Comparison of ENCODE assay signal across 29 cellular contexts in genomic region chr1:17314491-17314971, GRCh38. TPM values are rescaled to one million over a fixed set of nuclear protein-coding genes. Genes with fewer than 3 reads are reported as not detected.
DNase-seq lines count a peak whose midpoint lies in the region; ATAC-seq, FAIRE-seq and TF ChIP-seq lines count a peak whose summit lies in the region.
"Had no signal": no experiment of that assay in that cellular context is flagged by ENCODE, and none has a peak within 500 bp of the region (broad histone marks: within the 10 kb centered on the region; RNA-seq: fewer than 3 reads in every experiment).

No MANE protein-coding gene starts in this region.

- H3K9me3 ChIP-seq in SK-N-SH (no peaks in the 10 kb centered on the region), HepG2 (ENCODE audit: low read length) (no peaks in the 10 kb centered on the region), upper lobe of right lung (no peaks in the 10 kb centered on the region), smooth muscle cell (replicated peaks; ENCODE audit: low read depth) (no peaks in the 10 kb centered on the region)

- H4K20me1 ChIP-seq in SK-N-SH (ENCODE audit: insufficient read depth): no peaks in the 10 kb centered on the region
- H4K20me1 ChIP-seq in HepG2 (ENCODE audit: insufficient read depth, low read length): no peaks in the 10 kb centered on the region
- H4K20me1 ChIP-seq in smooth muscle cell (ENCODE audit: low read depth): no peaks in the 10 kb centered on the region

- no peak for DNase-seq in SK-N-SH
- peak; percentile 12 for DNase-seq in amniotic epithelial cell (ENCODE audit: low read depth)
- DNase-seq in HepG2 (ENCODE audit: low spot score): no peak
- no peak for DNase-seq in upper lobe of right lung
- no peak for DNase-seq in GM19240 (ENCODE audit: insufficient read length, low spot score)
- DNase-seq in smooth muscle cell (lab: John Stamatoyannopoulos, UW; ENCODE audit: unreplicated experiment): no peak
- no peak for DNase-seq in activated naive CD4-positive, alpha-beta T cell (lab: John Stamatoyannopoulos, UW)
- DNase-seq: activated CD4-positive, alpha-beta T cell treated with anti-CD3 and anti-CD28 coated beads, Interleukin-2, amount 50 U/mL, for 4 hours; activated naive CD4-positive, alpha-beta T cell treated with anti-CD3 and anti-CD28 coated beads, Interleukin-2, amount 50 U/mL, for 16 hours; amygdala; CD8-positive, alpha-beta T cell; cortex of kidney; H9; hypothalamus; immature natural killer cell; mesenchymal stem cell; NCI-H1048; NCI-H1694; occipital lobe; stimulated activated CD4-positive, alpha-beta T cell treated with anti-CD3 and anti-CD28 coated beads, Interleukin-2, amount 100 ng/mL, for 24 hours; T-helper 1 cell had no signal

- H3K27me3 ChIP-seq in SK-N-SH (ENCODE audit: insufficient read depth) (no peaks in the 10 kb centered on the region; the same call in 1 of the 2 replicates), HepG2 (ENCODE audit: control insufficient read depth in 1 of 2, insufficient read depth in 2 of 2, low read length in 2 of 2) (peaks cover 4 to 8% of the 10 kb centered on the region in 2 experiments; a peak in 2 of 5 replicates), upper lobe of right lung (peaks cover 18% of the 10 kb centered on the region), smooth muscle cell (ENCODE audit: low read depth) (no peaks in the 10 kb centered on the region)

- H3K79me2 ChIP-seq in SK-N-SH (ENCODE audit: insufficient read depth): no peaks in the 10 kb centered on the region
- no peaks in the 10 kb centered on the region for H3K79me2 ChIP-seq in HepG2 (ENCODE audit: insufficient read depth, low read length)
- no peaks in the 10 kb centered on the region for H3K79me2 ChIP-seq in smooth muscle cell (ENCODE audit: low read depth)

- in situ Hi-C loops in HepG2 (cut with HindIII; ENCODE audit: extremely low pct_ligation_motif_present, low pct_unique_long_range_greater_than_20kb): no loop called here

- BruUV-seq in HepG2 (replicated peaks; lab: Mats Ljungman, UMichigan): no TSS peak

- H3K4me2 ChIP-seq in SK-N-SH: no peak overlapping the region
- no peak overlapping the region for H3K4me2 ChIP-seq in HepG2 (ENCODE audit: low read depth, low read length)
- no peak overlapping the region for H3K4me2 ChIP-seq in smooth muscle cell

- H3K27ac ChIP-seq in SK-N-SH (ENCODE audit: low read depth in 2 of 2, low read length in 1 of 2) (no peak overlapping the region), HepG2 (ENCODE audit: extremely low read length, insufficient read depth, low read length) (no peak overlapping the region), upper lobe of right lung (no peak overlapping the region), smooth muscle cell (ENCODE audit: low read depth) (no peak overlapping the region)
- H3K27ac ChIP-seq: gastroesophageal sphincter, skin epidermis, tibial nerve had no signal

- H2AFZ ChIP-seq in SK-N-SH (ENCODE audit: low read depth): no peak overlapping the region
- H2AFZ ChIP-seq in HepG2 (ENCODE audit: low read length): no peak overlapping the region
- no peak overlapping the region for H2AFZ ChIP-seq in smooth muscle cell (ENCODE audit: low read depth)

- no peak for FAIRE-seq in HepG2 (lab: Jason Lieb, UNC)
- FAIRE-seq: A204.1 had no signal

- POLR2A ChIA-PET in SK-N-SH (lab: Yijun Ruan, JAX) (no interaction called here), HepG2 (lab: Yijun Ruan, JAX) (no interaction called here)

- 46% methylated on average over 6 of the region's 9 CpGs for whole genome bisulfite sequencing in SK-N-SH (ENCODE audit: low lambda C conversion rate)
- 12% methylated on average over 5 of the region's 9 CpGs for WGBS in HepG2 (ENCODE audit: low lambda C conversion rate)
- 81% methylated on average over 8 of the region's 9 CpGs for WGBS in smooth muscle cell (ENCODE audit: low lambda C conversion rate)

- no peaks in the 10 kb centered on the region for H3K36me3 ChIP-seq in SK-N-SH (replicated peaks in 1 of 2; ENCODE audit: control insufficient read depth in 1 of 2, insufficient read depth in 2 of 2, low read length in 1 of 2)
- H3K36me3 ChIP-seq in HepG2 (replicated peaks in 1 of 2; ENCODE audit: control insufficient read depth in 1 of 2, insufficient read depth in 2 of 2, low read length in 2 of 2): no peaks in the 10 kb centered on the region
- H3K36me3 ChIP-seq in upper lobe of right lung: no peaks in the 10 kb centered on the region
- H3K36me3 ChIP-seq in smooth muscle cell (ENCODE audit: low read depth): no peaks in the 10 kb centered on the region
- H3K36me3 ChIP-seq: gastroesophageal sphincter, tibial nerve had no signal

- H3K4me1 ChIP-seq in SK-N-SH (ENCODE audit: control insufficient read depth in 1 of 2, insufficient read depth in 2 of 2, low read depth in 1 of 2, low read length in 1 of 2): no peaks in the 10 kb centered on the region
- no peaks in the 10 kb centered on the region for H3K4me1 ChIP-seq in HepG2 (ENCODE audit: insufficient read depth, low read length)
- H3K4me1 ChIP-seq in upper lobe of right lung: no peaks in the 10 kb centered on the region
- H3K4me1 ChIP-seq in smooth muscle cell (ENCODE audit: low read depth): no peaks in the 10 kb centered on the region
- H3K4me1 ChIP-seq: gastroesophageal sphincter, tibial nerve had no signal

- H3K9me2 ChIP-seq in SK-N-SH: no peaks in the 10 kb centered on the region

- TF ChIP-seq CTCF in SK-N-SH (IDR thresholded peaks at IDR 0.05) (no peak), HepG2 (CRISPR knock-in tag; IDR thresholded peaks at IDR 0.05) (no peak), upper lobe of right lung (IDR thresholded peaks at IDR 0.05) (no peak), smooth muscle cell (IDR thresholded peaks at IDR 0.05; ENCODE audit: borderline replicate concordance, insufficient read depth, poor library complexity, severe bottlenecking) (no peak)

- CTCF ChIA-PET in SK-N-SH (lab: Yijun Ruan, JAX): interaction anchor here (0.9 to 1.4 kb wide), 3 partner anchors 22 to 188 kb away, joined by 3 to 4 read pairs (median 3); no protein-coding TSS in a partner anchor
- CTCF ChIA-PET in HepG2 (lab: Yijun Ruan, JAX; ENCODE audit: low intra/inter-chr PET ratio, low total read pairs): no interaction called here

- TF ChIP-seq EP300 in SK-N-SH (IDR thresholded peaks at IDR 0.05; ENCODE audit: borderline replicate concordance in 1 of 2, low read depth in 1 of 2, low read length in 1 of 2) (no peak), HepG2 (IDR thresholded peaks at IDR 0.05; ENCODE audit: low read depth in 2 of 2, low read length in 2 of 2) (no peak), HepG2 (CRISPR knock-in tag; IDR thresholded peaks at IDR 0.05; ENCODE audit: borderline replicate concordance) (no peak)

- ATAC-seq in SK-N-SH treated with all-trans-retinoic acid at 6 μM for 48 hours (0 out of 3 replicates have a peak, but pooled peaks have one; percentile 25), HepG2 (no peak), upper lobe of right lung (peak; percentile 19)
- ATAC-seq: CD8-positive, alpha-beta T cell; gastroesophageal sphincter had no signal

- no peak overlapping the region for H3K4me3 ChIP-seq in SK-N-SH (ENCODE audit: low read depth in 2 of 2, low read length in 1 of 2)
- H3K4me3 ChIP-seq in HepG2 (replicated peaks in 1 of 3; ENCODE audit: insufficient read depth in 1 of 3, low read depth in 2 of 3, low read length in 3 of 3): no peak overlapping the region
- H3K4me3 ChIP-seq in upper lobe of right lung: no peak overlapping the region
- H3K4me3 ChIP-seq in smooth muscle cell: no peak overlapping the region
- H3K4me3 ChIP-seq: gastroesophageal sphincter, skin epidermis, tibial nerve had no signal

- no peak overlapping the region for H3K9ac ChIP-seq in SK-N-SH
- no peak overlapping the region for H3K9ac ChIP-seq in HepG2 (ENCODE audit: insufficient read depth, low read depth, low read length)
- H3K9ac ChIP-seq in smooth muscle cell (ENCODE audit: low read depth): no peak overlapping the region

- TF ChIP-seq POLR2A in HepG2 (IDR thresholded peaks at IDR 0.05; ENCODE audit: insufficient read depth in 1 of 2, low read depth in 2 of 2, low read length in 2 of 2): no peak

- H3F3A ChIP-seq in SK-N-SH (replicated peaks; ENCODE audit: insufficient read depth) (no peaks in the 10 kb centered on the region), smooth muscle cell (ENCODE audit: low read depth) (no peaks in the 10 kb centered on the region)

- intact Hi-C loops in HepG2 (cut with micrococcal nuclease; ENCODE audit: unreplicated experiment) (no loop called here), upper lobe of right lung (cut with DNase I) (no loop called here)

- TF ChIP-seq RAD21 in SK-N-SH (IDR thresholded peaks at IDR 0.05; ENCODE audit: low read length): no peak
- TF ChIP-seq RAD21 in HepG2 (CRISPR knock-in tag; IDR thresholded peaks at IDR 0.05): no peak

RNA-seq across cellular contexts. Expression of gene PADI4, which starts 6.5 kb away (rescaled TPM):
- polyA plus RNA-seq in SK-N-SH (2012; rRNA removed) (not detected in 2 replicates), HepG2 (2011; rRNA removed) (0.04 TPM in 1 of 2 replicates, not detected in the other), smooth muscle cell (not detected in 2 replicates)
- polyA plus RNA-seq in SK-N-SH (2012; cell fraction: cytosol; rRNA removed): not detected in 2 replicates
- 0.18 TPM in 1 of 2 replicates, not detected in the other for polyA plus RNA-seq in SK-N-SH (2012; cell fraction: nucleus; rRNA removed)
- total RNA-seq in HepG2 (2016; rRNA removed; fragmentation: Illumina TruSeq; extraction: Trizol) (0.04 TPM in 1 of 2 replicates, not detected in the other), upper lobe of right lung (2.3 TPM), smooth muscle cell (not detected in 2 replicates)
- not detected in 2 replicates for total RNA-seq in HepG2 (2016; cell fraction: cytosol; rRNA removed; fragmentation: Illumina TruSeq; extraction: Trizol; ENCODE audit: low read depth)
- total RNA-seq in HepG2 (2016; cell fraction: insoluble cytoplasmic fraction; rRNA removed; fragmentation: Illumina TruSeq; extraction: Trizol): not detected in 2 replicates
- total RNA-seq in HepG2 (2016; cell fraction: membrane; rRNA removed; fragmentation: Illumina TruSeq; extraction: Trizol): not detected in 2 replicates
- not detected in 2 replicates for total RNA-seq in HepG2 (2016; cell fraction: nucleus; rRNA removed; fragmentation: Illumina TruSeq; extraction: Trizol)
- 0.04 TPM in 1 of 2 replicates, not detected in the other for polyA plus RNA-seq in HepG2 (2011; cell fraction: cytosol; rRNA removed)
- not detected in 2 replicates for polyA plus RNA-seq in HepG2 (2011; cell fraction: nucleus; rRNA removed)
- polyA plus RNA-seq in HepG2 (2012): not detected in 2 replicates
- not detected in 2 replicates for polyA plus RNA-seq in HepG2 (2016; cell fraction: cytosol; fragmentation: Illumina TruSeq; extraction: Trizol; ENCODE audit: low read depth)
- not detected in 2 replicates for polyA plus RNA-seq in HepG2 (2016; cell fraction: insoluble cytoplasmic fraction; fragmentation: Illumina TruSeq; extraction: Trizol; ENCODE audit: low read depth)
- polyA plus RNA-seq in HepG2 (2016; cell fraction: membrane; fragmentation: Illumina TruSeq; extraction: Trizol; ENCODE audit: low read depth): not detected in 2 replicates
- not detected in 2 replicates for polyA plus RNA-seq in HepG2 (2016; cell fraction: nucleus; fragmentation: Illumina TruSeq; extraction: Trizol; ENCODE audit: insufficient read depth, low read depth)
- polyA minus RNA-seq in HepG2 (2011; rRNA and poly(A)+ RNA removed; ENCODE audit: low replicate concordance): not detected in 2 replicates
- polyA minus RNA-seq in HepG2 (2011; cell fraction: cytosol; rRNA and poly(A)+ RNA removed): not detected in 2 replicates
- not detected in 2 replicates for polyA minus RNA-seq in HepG2 (2011; cell fraction: nucleus; rRNA and poly(A)+ RNA removed)
- total RNA-seq: activated T-helper 1 cell treated with anti-CD3 and anti-CD28 coated beads, Interleukin-12 subunit alpha, Interleukin-12 subunit beta, Interleukin-2, Interleukin-4 antibody, amounts not matched to agents 30 ng/mL and 10 ng/mL and 1 ng/mL, durations not matched to agents 14 hours and 24 hours and 36 hours; NCI-H460; occipital lobe; tibial nerve had no signal

RNA-seq across cellular contexts. Expression of gene PADI6, which starts 57.5 kb away (rescaled TPM):
- not detected in 2 replicates for polyA plus RNA-seq in SK-N-SH (2012; rRNA removed)
- not detected in 2 replicates for polyA plus RNA-seq in SK-N-SH (2012; cell fraction: cytosol; rRNA removed)
- not detected in 2 replicates for polyA plus RNA-seq in SK-N-SH (2012; cell fraction: nucleus; rRNA removed)
- total RNA-seq in HepG2 (2016; rRNA removed; fragmentation: Illumina TruSeq; extraction: Trizol): not detected in 2 replicates
- not detected in 2 replicates for total RNA-seq in HepG2 (2016; cell fraction: cytosol; rRNA removed; fragmentation: Illumina TruSeq; extraction: Trizol; ENCODE audit: low read depth)
- not detected in 2 replicates for total RNA-seq in HepG2 (2016; cell fraction: insoluble cytoplasmic fraction; rRNA removed; fragmentation: Illumina TruSeq; extraction: Trizol)
- not detected in 2 replicates for total RNA-seq in HepG2 (2016; cell fraction: membrane; rRNA removed; fragmentation: Illumina TruSeq; extraction: Trizol)
- not detected in 2 replicates for total RNA-seq in HepG2 (2016; cell fraction: nucleus; rRNA removed; fragmentation: Illumina TruSeq; extraction: Trizol)
- polyA plus RNA-seq in HepG2 (2011; rRNA removed): not detected in 2 replicates
- 0.03 TPM in 1 of 2 replicates, not detected in the other for polyA plus RNA-seq in HepG2 (2011; cell fraction: cytosol; rRNA removed)
- not detected in 2 replicates for polyA plus RNA-seq in HepG2 (2011; cell fraction: nucleus; rRNA removed)
- not detected in 2 replicates for polyA plus RNA-seq in HepG2 (2012)
- polyA plus RNA-seq in HepG2 (2016; cell fraction: cytosol; fragmentation: Illumina TruSeq; extraction: Trizol; ENCODE audit: low read depth): not detected in 2 replicates
- not detected in 2 replicates for polyA plus RNA-seq in HepG2 (2016; cell fraction: insoluble cytoplasmic fraction; fragmentation: Illumina TruSeq; extraction: Trizol; ENCODE audit: low read depth)
- polyA plus RNA-seq in HepG2 (2016; cell fraction: membrane; fragmentation: Illumina TruSeq; extraction: Trizol; ENCODE audit: low read depth): not detected in 2 replicates
- not detected in 2 replicates for polyA plus RNA-seq in HepG2 (2016; cell fraction: nucleus; fragmentation: Illumina TruSeq; extraction: Trizol; ENCODE audit: insufficient read depth, low read depth)
- not detected in 2 replicates for polyA minus RNA-seq in HepG2 (2011; rRNA and poly(A)+ RNA removed; ENCODE audit: low replicate concordance)
- polyA minus RNA-seq in HepG2 (2011; cell fraction: cytosol; rRNA and poly(A)+ RNA removed): not detected in 2 replicates
- not detected in 2 replicates for polyA minus RNA-seq in HepG2 (2011; cell fraction: nucleus; rRNA and poly(A)+ RNA removed)
- not detected for total RNA-seq in upper lobe of right lung
- not detected in 2 replicates for total RNA-seq in smooth muscle cell
- polyA plus RNA-seq in smooth muscle cell: not detected in 2 replicates
- total RNA-seq: activated T-helper 1 cell treated with anti-CD3 and anti-CD28 coated beads, Interleukin-12 subunit alpha, Interleukin-12 subunit beta, Interleukin-2, Interleukin-4 antibody, amounts not matched to agents 30 ng/mL and 10 ng/mL and 1 ng/mL, durations not matched to agents 14 hours and 24 hours and 36 hours; CD8-positive, alpha-beta T cell; gastroesophageal sphincter; H9; NCI-H460; occipital lobe; tibial nerve had no signal
- polyA plus RNA-seq: esophagus had no signal
